In genomic region chr11:72552399-72552910, GRCh38 we compare ENCODE assay signal across 17 cellular contexts.
"Had no signal": no experiment of that assay in that cellular context is flagged by ENCODE, and none has a peak within 500 bp of the region (broad histone marks: within the 10 kb centered on the region; RNA-seq: fewer than 3 reads in every experiment).

No MANE protein-coding gene starts in this region.

- H3K4me3 ChIP-seq: heart left ventricle, neural progenitor cell, pancreas, skin epidermis, thoracic aorta had no signal

- H3K27ac ChIP-seq: heart left ventricle, neural progenitor cell, pancreas, skin epidermis, thoracic aorta had no signal

- DNase-seq: effector memory CD4-positive, alpha-beta T cell; heart left ventricle; hippocampal formation; kidney glomerular epithelial cell; mammary epithelial cell; natural killer cell; nucleus accumbens; pancreas; stimulated activated CD4-positive, alpha-beta T cell treated with anti-CD3 and anti-CD28 coated beads, Interleukin-2, amount 100 ng/mL, for 24 hours; stimulated activated CD4-positive, alpha-beta T cell treated with anti-CD3 and anti-CD28 coated beads, Interleukin-4, amount 100 ng/mL, for 4 hours; stimulated activated naive B cell treated with anti-CD40 and anti-IgM and Interleukin-4, amounts not matched to agents 10 μg/mL and 1 μg/mL and 100 μg/mL, for 72 hours; stimulated activated naive CD8-positive, alpha-beta T cell treated with anti-CD3 and anti-CD28 coated beads, Interleukin-15, amount 100 ng/mL, for 72 hours; trophoblast cell had no signal

- H3K27me3 ChIP-seq: neural progenitor cell, pancreas had no signal

- H3K4me1 ChIP-seq: heart left ventricle, neural progenitor cell, pancreas had no signal

- H3K9me3 ChIP-seq: heart left ventricle, pancreas, thoracic aorta had no signal

- H3K36me3 Mint-ChIP-seq: natural killer cell; neural progenitor cell; stimulated activated naive B cell treated with anti-CD40 and anti-IgM and Interleukin-4, amounts not matched to agents 10 μg/mL and 1 μg/mL and 100 μg/mL, for 72 hours had no signal

- H3K36me3 ChIP-seq: heart left ventricle, neural progenitor cell, pancreas, thoracic aorta had no signal

- H3K9me3 Mint-ChIP-seq: natural killer cell; neural progenitor cell; stimulated activated naive B cell treated with anti-CD40 and anti-IgM and Interleukin-4, amounts not matched to agents 10 μg/mL and 1 μg/mL and 100 μg/mL, for 72 hours; stimulated activated naive CD8-positive, alpha-beta T cell treated with anti-CD3 and anti-CD28 coated beads, Interleukin-15, amount 100 ng/mL, for 72 hours had no signal

- H3K4me1 Mint-ChIP-seq: neural progenitor cell; stimulated activated naive B cell treated with anti-CD40 and anti-IgM and Interleukin-4, amounts not matched to agents 10 μg/mL and 1 μg/mL and 100 μg/mL, for 72 hours; stimulated activated naive CD8-positive, alpha-beta T cell treated with anti-CD3 and anti-CD28 coated beads, Interleukin-15, amount 100 ng/mL, for 72 hours had no signal

- H3K4me3 Mint-ChIP-seq: natural killer cell; neural progenitor cell; stimulated activated naive B cell treated with anti-CD40 and anti-IgM and Interleukin-4, amounts not matched to agents 10 μg/mL and 1 μg/mL and 100 μg/mL, for 72 hours; stimulated activated naive CD8-positive, alpha-beta T cell treated with anti-CD3 and anti-CD28 coated beads, Interleukin-15, amount 100 ng/mL, for 72 hours had no signal

- H3K27ac Mint-ChIP-seq: natural killer cell; neural progenitor cell; progenitor cell of endocrine pancreas; stimulated activated naive B cell treated with anti-CD40 and anti-IgM and Interleukin-4, amounts not matched to agents 10 μg/mL and 1 μg/mL and 100 μg/mL, for 72 hours; stimulated activated naive CD8-positive, alpha-beta T cell treated with anti-CD3 and anti-CD28 coated beads, Interleukin-15, amount 100 ng/mL, for 72 hours had no signal
